ENCODE assay signal across 23 cellular contexts in genomic region chr21:14881863-14882262, GRCh38.
"Had no signal": no experiment of that assay in that cellular context is flagged by ENCODE, and none has a peak within 500 bp of the region (broad histone marks: within the 10 kb centered on the region; RNA-seq: fewer than 3 reads in every experiment).

No MANE protein-coding gene starts in this region.

- H3K4me3 Mint-ChIP-seq: dendritic cell treated with granulocyte-macrophage colony-stimulating factor and Interleukin-4, amounts not matched to agents 40 ng/mL and 50 ng/mL, for 4 days; effector memory CD8-positive, alpha-beta T cell; endodermal cell; naive thymus-derived CD4-positive, alpha-beta T cell had no signal

- H3K9me3 ChIP-seq: colonic mucosa, esophagus squamous epithelium, gastrocnemius medialis, heart right ventricle, left lung, lower lobe of right lung had no signal

- H3K27ac Mint-ChIP-seq: dendritic cell treated with granulocyte-macrophage colony-stimulating factor and Interleukin-4, amounts not matched to agents 40 ng/mL and 50 ng/mL, for 4 days; effector memory CD8-positive, alpha-beta T cell; endodermal cell; naive thymus-derived CD4-positive, alpha-beta T cell had no signal

- H3K4me3 ChIP-seq: colonic mucosa, esophagus squamous epithelium, gastrocnemius medialis, heart right ventricle, left lung, lower lobe of right lung had no signal

- H3K27me3 ChIP-seq: colonic mucosa, esophagus squamous epithelium, gastrocnemius medialis, heart right ventricle, left lung had no signal

- H3K27me3 Mint-ChIP-seq: dendritic cell treated with granulocyte-macrophage colony-stimulating factor and Interleukin-4, amounts not matched to agents 40 ng/mL and 50 ng/mL, for 4 days had no signal

- ATAC-seq: effector memory CD8-positive, alpha-beta T cell; esophagus mucosa; gastrocnemius medialis; heart right ventricle; left cardiac atrium; left lung; left ventricle myocardium superior; lower lobe of right lung; naive thymus-derived CD4-positive, alpha-beta T cell had no signal

- H3K36me3 Mint-ChIP-seq: naive thymus-derived CD4-positive, alpha-beta T cell had no signal

- H3K4me1 ChIP-seq: colonic mucosa had no signal

- H3K9me3 Mint-ChIP-seq: dendritic cell treated with granulocyte-macrophage colony-stimulating factor and Interleukin-4, amounts not matched to agents 40 ng/mL and 50 ng/mL, for 4 days; effector memory CD8-positive, alpha-beta T cell; endodermal cell had no signal

- DNase-seq: colonic mucosa; cortex of kidney; effector CD8-positive, alpha-beta T cell; effector memory CD8-positive, alpha-beta T cell; endodermal cell; erythroblast; esophagus squamous epithelium; foreskin fibroblast; foreskin melanocyte; gastrocnemius medialis; glutamatergic neuron; head of caudate nucleus; heart right ventricle; hippocampal formation; left cardiac atrium; left lung; left ventricle myocardium superior; lower lobe of right lung; mesenchymal stem cell; midbrain; naive thymus-derived CD4-positive, alpha-beta T cell had no signal

- H3K27ac ChIP-seq: colonic mucosa, esophagus squamous epithelium, gastrocnemius medialis, heart right ventricle, left lung, lower lobe of right lung had no signal

- H3K36me3 ChIP-seq: colonic mucosa, esophagus squamous epithelium, gastrocnemius medialis, heart right ventricle, left lung, lower lobe of right lung had no signal
